In genomic region chr1:63877816-63878215, GRCh38 we compare ENCODE assay signal across 13 cellular contexts.
A peak's percentile ranks its signal among the peaks of the same experiment; 100 is the strongest.
DNase-seq lines count a peak whose midpoint lies in the region; ATAC-seq and TF ChIP-seq lines count a peak whose summit lies in the region.
"Had no signal": no experiment of that assay in that cellular context is flagged by ENCODE, and none has a peak within 500 bp of the region (broad histone marks: within the 10 kb centered on the region; RNA-seq: fewer than 3 reads in every experiment).

No MANE protein-coding gene starts in this region.

- no peaks in the 10 kb centered on the region for H3K4me1 Mint-ChIP-seq in effector memory CD8-positive, alpha-beta T cell (ENCODE audit: low read depth in 2 of 2)

- no peak overlapping the region for H3K9ac ChIP-seq in adipocyte (ENCODE audit: low read length)

- 79 to 86% methylated on average over 3 of the region's 3 CpGs for WGBS in body of pancreas, 2 donors

- peaks cover 11% of the 10 kb centered on the region for H3K79me2 ChIP-seq in ACC112 (ENCODE audit: control insufficient read depth, insufficient read depth, low read length, unreplicated experiment)

- H3K4me1 ChIP-seq in ACC112 (ENCODE audit: control insufficient read depth, insufficient read depth, low read length, unreplicated experiment) (peaks cover 67% of the 10 kb centered on the region), adipocyte (ENCODE audit: control insufficient read depth, insufficient read depth, low read length) (peaks cover 76% of the 10 kb centered on the region), body of pancreas (peaks cover 27% of the 10 kb centered on the region)

- H3K36me3 ChIP-seq in ACC112 (ENCODE audit: insufficient read depth, low read length) (no peaks in the 10 kb centered on the region), adipocyte (ENCODE audit: control insufficient read depth, insufficient read depth, low read length, severe bottlenecking) (no peaks in the 10 kb centered on the region), body of pancreas (replicated peaks in 1 of 2; ENCODE audit: insufficient read depth in 1 of 2, low read depth in 2 of 2) (no peaks in the 10 kb centered on the region)
- H3K36me3 ChIP-seq: heart left ventricle had no signal

- ATAC-seq in effector memory CD8-positive, alpha-beta T cell (replicated peaks) = no peak
- no peak for ATAC-seq in body of pancreas
- ATAC-seq: psoas muscle had no signal

- DNase-seq in HK-2 (ENCODE audit: unreplicated experiment) = peak; percentile 33
- peak; percentile 74 for DNase-seq in adipocyte (ENCODE audit: low read depth)
- DNase-seq in islet precursor cell = peak; percentile 85
- DNase-seq in cerebellum (ENCODE audit: low spot score) = no peak
- no peak for DNase-seq in superior temporal gyrus (ENCODE audit: extremely low spot score)
- no peak for DNase-seq in effector memory CD8-positive, alpha-beta T cell
- DNase-seq in body of pancreas = no peak
- DNase-seq: activated CD4-positive, alpha-beta T cell treated with anti-CD3 and anti-CD28 coated beads, Interleukin-2, amount 50 U/mL, for 1 hour; dermis blood vessel endothelial cell; heart left ventricle; NCI-H774; psoas muscle had no signal

- no peaks in the 10 kb centered on the region for H3K27me3 ChIP-seq in ACC112 (ENCODE audit: insufficient read depth, low read length)
- no peaks in the 10 kb centered on the region for H3K27me3 ChIP-seq in adipocyte (replicated peaks; ENCODE audit: control insufficient read depth, insufficient read depth, low read length)
- H3K27me3 ChIP-seq in body of pancreas = no peaks in the 10 kb centered on the region
- H3K27me3 ChIP-seq: heart left ventricle had no signal

- no peak for TF ChIP-seq POLR2A in body of pancreas (IDR thresholded peaks at IDR 0.05)

- H3K4me3 ChIP-seq in ACC112 (ENCODE audit: low read depth, low read length) = peak overlapping the region; percentile 15; the same call in 1 of the 2 replicates
- no peak overlapping the region for H3K4me3 ChIP-seq in adipocyte (ENCODE audit: low read length)
- H3K4me3 ChIP-seq in body of pancreas = no peak overlapping the region
- H3K4me3 ChIP-seq: heart left ventricle, psoas muscle had no signal

- no peak for TF ChIP-seq CTCF in body of pancreas (IDR thresholded peaks at IDR 0.05)

- H3K27ac ChIP-seq in ACC112 (ENCODE audit: low read depth, low read length) = peak overlapping the region; percentile 8; the same call in 1 of the 2 replicates
- H3K27ac ChIP-seq in body of pancreas = no peak overlapping the region
- H3K27ac ChIP-seq: heart left ventricle, psoas muscle had no signal

- H3K36me3 Mint-ChIP-seq in effector memory CD8-positive, alpha-beta T cell (ENCODE audit: insufficient read depth) = no peaks in the 10 kb centered on the region

- H2AFZ ChIP-seq in ACC112 (ENCODE audit: low read length, unreplicated experiment) = no peak overlapping the region

- intact Hi-C loops in body of pancreas (cut with DNase I) = no loop called here

- peaks cover 24 to 26% of the 10 kb centered on the region in 2 donors for H3K27me3 Mint-ChIP-seq in effector memory CD8-positive, alpha-beta T cell

- no peak overlapping the region for H3K4me3 Mint-ChIP-seq in effector memory CD8-positive, alpha-beta T cell

- H3K9me3 Mint-ChIP-seq in effector memory CD8-positive, alpha-beta T cell = no peaks in the 10 kb centered on the region

- no peak overlapping the region for H3K27ac Mint-ChIP-seq in effector memory CD8-positive, alpha-beta T cell

- H3K9me3 ChIP-seq in adipocyte (ENCODE audit: control insufficient read depth, low read length) (no peaks in the 10 kb centered on the region), body of pancreas (no peaks in the 10 kb centered on the region)
- H3K9me3 ChIP-seq: heart left ventricle, psoas muscle had no signal

Comparison
In these comparisons a context has a peak if more than half of its experiments do, and no peak if none do; other contexts are left out.
1. DNase-seq: peak in HK-2 (single experiment), adipocyte (single experiment) and islet precursor cell (single experiment); none in cerebellum (single experiment), superior temporal gyrus (single experiment), effector memory CD8-positive, alpha-beta T cell (0 of 3) and body of pancreas (0 of 4).